ENCODE assay signal across 1 cellular context in genomic region chr7:129146237-129146979, GRCh38.
A peak's percentile ranks its signal among the peaks of the same experiment; 100 is the strongest.
TF ChIP-seq lines count a peak whose summit lies in the region.

No MANE protein-coding gene starts in this region.

TF ChIP-seq in GM12878, 131 proteins besides CTCF, POLR2A, EP300 and RAD21 (continued from another document):
- no peak for TF ChIP-seq ZBTB11 (CRISPR knock-in tag; IDR thresholded peaks at IDR 0.05)
- TF ChIP-seq TCF12 (IDR thresholded peaks at IDR 0.05; ENCODE audit: low read depth, low read length): peak; percentile 82
- TF ChIP-seq IRF4 (IDR thresholded peaks at IDR 0.05; ENCODE audit: low read depth, low read length): no peak
- no peak for TF ChIP-seq ASH2L (IDR thresholded peaks at IDR 0.05; ENCODE audit: borderline replicate concordance, low read depth)
- no peak for TF ChIP-seq BRCA1 (IDR thresholded peaks at IDR 0.05; ENCODE audit: low read depth, low read length)
- TF ChIP-seq NFYA (IDR thresholded peaks at IDR 0.05; ENCODE audit: borderline replicate concordance, low read depth, low read length): no peak
- no peak; the same call in 1 of the 2 replicates for TF ChIP-seq GATAD2B (conservative IDR thresholded peaks at IDR 0.05; ENCODE audit: low read depth)
- TF ChIP-seq BCLAF1 (IDR thresholded peaks at IDR 0.05): no peak
TF ChIP-seq in GM12878: peak in this region for 40.
